1 cellular context compared by ENCODE assay signal in genomic region chr14:96131836-96132235, GRCh38.
TF ChIP-seq lines count a peak whose summit lies in the region.

No MANE protein-coding gene starts in this region.

TF ChIP-seq in IMR-90, 13 proteins besides CTCF, POLR2A, EP300 and RAD21 (continued from another document):
- TF ChIP-seq ELK1 (IDR thresholded peaks at IDR 0.05; ENCODE audit: borderline replicate concordance, low read depth, low read length), result no peak
- no peak for TF ChIP-seq CEBPB (IDR thresholded peaks at IDR 0.05; ENCODE audit: low read depth, low read length)
- no peak for TF ChIP-seq SMC3 (IDR thresholded peaks at IDR 0.05; ENCODE audit: low read depth, low read length)
- no peak for TF ChIP-seq NFE2L2 (IDR thresholded peaks at IDR 0.05; ENCODE audit: low read depth, low read length)
